ENCODE assay signal across 13 cellular contexts in the genomic region with DNA sequence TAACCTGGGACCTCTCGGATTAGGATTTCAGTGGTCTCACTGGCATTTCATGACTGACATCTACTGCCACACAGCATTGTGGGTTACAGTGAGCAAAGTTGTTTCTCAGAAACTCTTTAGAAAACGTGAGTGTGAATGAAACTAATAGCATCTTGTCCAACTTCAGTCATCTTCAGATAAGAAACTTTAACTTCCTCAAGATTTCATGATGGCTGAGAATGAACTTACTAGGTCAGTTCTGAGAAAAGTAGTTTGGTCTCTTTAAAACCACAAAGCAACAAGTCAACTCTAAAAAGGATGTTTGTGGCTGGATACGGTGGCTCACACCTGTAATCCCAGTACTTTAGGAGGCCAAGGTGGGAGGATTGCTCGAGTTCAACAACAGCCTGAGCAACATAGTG. TPM values are rescaled to one million over a fixed set of nuclear protein-coding genes. Genes with fewer than 3 reads are reported as not detected.
DNase-seq lines count a peak whose midpoint lies in the region; ATAC-seq and TF ChIP-seq lines count a peak whose summit lies in the region.
"Had no signal": no experiment of that assay in that cellular context is flagged by ENCODE, and none has a peak within 500 bp of the region (broad histone marks: within the 10 kb centered on the region; RNA-seq: fewer than 3 reads in every experiment).

No MANE protein-coding gene starts in this region.

- H3K27me3 ChIP-seq in ovary, result no peaks in the 10 kb centered on the region
- H3K27me3 ChIP-seq: hepatocyte, stomach had no signal

- no peak for TF ChIP-seq EP300 in ovary (IDR thresholded peaks at IDR 0.05)

- ATAC-seq in GM21786 (IDR thresholded peaks at IDR 0.05; ENCODE audit: unreplicated experiment) (peak; percentile 79), HG03442 (IDR thresholded peaks at IDR 0.05; ENCODE audit: unreplicated experiment) (peak; percentile 75)
- peak; percentile 82 to 94 for ATAC-seq in natural killer cell treated with Interleukin-12 subunit alpha and Interleukin-12 subunit beta and Interleukin-15 and Interleukin-18, amount 100 ng/mL, for 72 hours
- ATAC-seq: mucosa of descending colon, SK-N-SH treated with all-trans-retinoic acid at 6 μM for 48 hours had no signal

- no peaks in the 10 kb centered on the region for H3K36me3 ChIP-seq in ovary
- H3K36me3 ChIP-seq: stomach had no signal

- H3K4me1 Mint-ChIP-seq in activated CD4-positive, alpha-beta T cell treated with anti-CD3 and anti-CD28 coated beads, Interleukin-2, amount 10 ng/mL, durations not matched to agents 7 days and 5 days, result peaks cover 24% of the 10 kb centered on the region
- peaks cover 15 to 37% of the 10 kb centered on the region in 2 donors for H3K4me1 Mint-ChIP-seq in natural killer cell treated with Interleukin-12 subunit alpha and Interleukin-12 subunit beta and Interleukin-15 and Interleukin-18, amount 100 ng/mL, for 72 hours (ENCODE audit: low read depth in 2 of 2)

- H3K9me3 ChIP-seq in ovary, result no peaks in the 10 kb centered on the region
- H3K9me3 ChIP-seq: mucosa of descending colon, stomach had no signal

- H3K4me1 ChIP-seq in ovary (ENCODE audit: insufficient read depth), result no peaks in the 10 kb centered on the region

- peak overlapping the region; percentile 11 for H3K27ac Mint-ChIP-seq in activated CD4-positive, alpha-beta T cell treated with anti-CD3 and anti-CD28 coated beads, Interleukin-2, amount 10 ng/mL, durations not matched to agents 7 days and 5 days
- peak overlapping the region in 1 of 2 donors; percentile 38 for H3K27ac Mint-ChIP-seq in natural killer cell treated with Interleukin-12 subunit alpha and Interleukin-12 subunit beta and Interleukin-15 and Interleukin-18, amount 100 ng/mL, for 72 hours

- peaks cover 19% of the 10 kb centered on the region for H3K27me3 Mint-ChIP-seq in activated CD4-positive, alpha-beta T cell treated with anti-CD3 and anti-CD28 coated beads, Interleukin-2, amount 10 ng/mL, durations not matched to agents 7 days and 5 days
- no peaks in the 10 kb centered on the region for H3K27me3 Mint-ChIP-seq in natural killer cell treated with Interleukin-12 subunit alpha and Interleukin-12 subunit beta and Interleukin-15 and Interleukin-18, amount 100 ng/mL, for 72 hours

- no peaks in the 10 kb centered on the region for H3K9me3 Mint-ChIP-seq in activated CD4-positive, alpha-beta T cell treated with anti-CD3 and anti-CD28 coated beads, Interleukin-2, amount 10 ng/mL, durations not matched to agents 7 days and 5 days
- no peaks in the 10 kb centered on the region for H3K9me3 Mint-ChIP-seq in natural killer cell treated with Interleukin-12 subunit alpha and Interleukin-12 subunit beta and Interleukin-15 and Interleukin-18, amount 100 ng/mL, for 72 hours

- no peak for TF ChIP-seq POLR2A in ovary (IDR thresholded peaks at IDR 0.05)

- no peak overlapping the region for H3K27ac ChIP-seq in ovary
- H3K27ac ChIP-seq: hepatocyte, stomach had no signal

- CTCF ChIA-PET in activated CD4-positive, alpha-beta T cell treated with anti-CD3 and anti-CD28 coated beads, Interleukin-2, amount 10 ng/mL, durations not matched to agents 7 days and 5 days (lab: Charles Lee), result interaction anchor here (0.9 kb wide), 1 partner anchor 17 kb away, joined by 3 read pairs; no protein-coding TSS in a partner anchor

- TF ChIP-seq CTCF in ovary (IDR thresholded peaks at IDR 0.05), result no peak

- H3K4me3 ChIP-seq in ovary, result no peak overlapping the region
- H3K4me3 ChIP-seq: hepatocyte, mucosa of descending colon, stomach had no signal

- 74 to 77% (median 75%) methylated on average over 4 of the region's 4 CpGs for WGBS in ovary, 3 donors

- H3K4me3 Mint-ChIP-seq in activated CD4-positive, alpha-beta T cell treated with anti-CD3 and anti-CD28 coated beads, Interleukin-2, amount 10 ng/mL, durations not matched to agents 7 days and 5 days, result no peak overlapping the region
- peak overlapping the region; percentile 54 for H3K4me3 Mint-ChIP-seq in natural killer cell treated with Interleukin-12 subunit alpha and Interleukin-12 subunit beta and Interleukin-15 and Interleukin-18, amount 100 ng/mL, for 72 hours

- peaks cover 2% of the 10 kb centered on the region for H3K36me3 Mint-ChIP-seq in activated CD4-positive, alpha-beta T cell treated with anti-CD3 and anti-CD28 coated beads, Interleukin-2, amount 10 ng/mL, durations not matched to agents 7 days and 5 days (ENCODE audit: low read depth)
- H3K36me3 Mint-ChIP-seq in natural killer cell treated with Interleukin-12 subunit alpha and Interleukin-12 subunit beta and Interleukin-15 and Interleukin-18, amount 100 ng/mL, for 72 hours, result no peaks in the 10 kb centered on the region

- POLR2A ChIA-PET in activated CD4-positive, alpha-beta T cell treated with anti-CD3 and anti-CD28 coated beads, Interleukin-2, amount 10 ng/mL, durations not matched to agents 7 days and 5 days (lab: Charles Lee), result no interaction called here

- intact Hi-C loops in ovary (cut with DNase I), result no loop called here

- peak; percentile 37 for DNase-seq in activated CD4-positive, alpha-beta T cell treated with anti-CD3 and anti-CD28 coated beads, Interleukin-2, amount 10 ng/mL, durations not matched to agents 7 days and 5 days
- no peak for DNase-seq in activated CD4-positive, alpha-beta T cell treated with anti-CD3 and anti-CD28 coated beads for 4 hours
- no peak for DNase-seq in natural killer cell treated with Interleukin-12 subunit alpha and Interleukin-12 subunit beta and Interleukin-15 and Interleukin-18, amount 100 ng/mL, for 72 hours (ENCODE audit: low spot score)
- no peak for DNase-seq in NCI-H2196 (lab: John Stamatoyannopoulos, UW; ENCODE audit: unreplicated experiment)
- no peak for DNase-seq in NCI-H774 (lab: John Stamatoyannopoulos, UW)
- no peak for DNase-seq in ovary
- DNase-seq: cortex of kidney, mucosa of descending colon, stomach had no signal

RNA-seq across cellular contexts. Expression of a gene that starts 14.2 kb away (rescaled TPM):
- total RNA-seq in activated CD4-positive, alpha-beta T cell treated with anti-CD3 and anti-CD28 coated beads, Interleukin-2, amount 10 ng/mL, durations not matched to agents 7 days and 5 days, result 10 to 100 TPM in 1 of 2 experiments, 1 to 10 TPM in 1; 7.9 to 10.3 TPM
- total RNA-seq in natural killer cell treated with Interleukin-12 subunit alpha and Interleukin-12 subunit beta and Interleukin-15 and Interleukin-18, amount 100 ng/mL, for 72 hours, result 1 to 10 TPM; 3.1 to 4.5 TPM
- total RNA-seq in ovary, result 10 to 100 TPM in 5 of 7 donors, 1 to 10 TPM in 2; 3.0 to 60.8 (median 15.4) TPM
- 1 to 10 TPM; 3.5 to 6.4 TPM for polyA plus RNA-seq in ovary

RNA-seq across cellular contexts. Expression of a gene that starts 19.3 kb away (rescaled TPM):
- 10 to 100 TPM; 23.7 to 26.5 TPM for total RNA-seq in activated CD4-positive, alpha-beta T cell treated with anti-CD3 and anti-CD28 coated beads, Interleukin-2, amount 10 ng/mL, durations not matched to agents 7 days and 5 days
- total RNA-seq in natural killer cell treated with Interleukin-12 subunit alpha and Interleukin-12 subunit beta and Interleukin-15 and Interleukin-18, amount 100 ng/mL, for 72 hours, result 10 to 100 TPM; 17.5 to 30.6 TPM
- total RNA-seq in ovary, result 10 to 100 TPM; 17.2 to 23.9 (median 21.2) TPM
- polyA plus RNA-seq in ovary, result 10 to 100 TPM; 20.9 to 25.1 TPM

RNA-seq across cellular contexts. Expression of a gene that starts 44.8 kb away (rescaled TPM):
- total RNA-seq in activated CD4-positive, alpha-beta T cell treated with anti-CD3 and anti-CD28 coated beads, Interleukin-2, amount 10 ng/mL, durations not matched to agents 7 days and 5 days, result 10 to 100 TPM; 21.5 to 24.5 TPM
- 10 to 100 TPM; 23.7 to 25.5 TPM for total RNA-seq in natural killer cell treated with Interleukin-12 subunit alpha and Interleukin-12 subunit beta and Interleukin-15 and Interleukin-18, amount 100 ng/mL, for 72 hours
- 10 to 100 TPM; 15.0 to 27.4 (median 18.0) TPM for total RNA-seq in ovary
- polyA plus RNA-seq in ovary, result 10 to 100 TPM in 1 of 2 donors, 1 to 10 TPM in 1; 8.4 to 16.0 TPM
